In genomic region chrX:22952011-22952410, GRCh38 we compare ENCODE assay signal across 2 cellular contexts.
A peak's percentile ranks its signal among the peaks of the same experiment; 100 is the strongest.
TF ChIP-seq lines count a peak whose summit lies in the region.

No MANE protein-coding gene starts in this region.

TF ChIP-seq in GM23338, 12 proteins besides CTCF, POLR2A, EP300 and RAD21:
- TF ChIP-seq ZNF462 (CRISPR knock-in tag; IDR thresholded peaks at IDR 0.05) = no peak
- no peak for TF ChIP-seq EZH2phosphoT487 (IDR thresholded peaks at IDR 0.05; ENCODE audit: unreplicated experiment)
- TF ChIP-seq, protein P1, sequence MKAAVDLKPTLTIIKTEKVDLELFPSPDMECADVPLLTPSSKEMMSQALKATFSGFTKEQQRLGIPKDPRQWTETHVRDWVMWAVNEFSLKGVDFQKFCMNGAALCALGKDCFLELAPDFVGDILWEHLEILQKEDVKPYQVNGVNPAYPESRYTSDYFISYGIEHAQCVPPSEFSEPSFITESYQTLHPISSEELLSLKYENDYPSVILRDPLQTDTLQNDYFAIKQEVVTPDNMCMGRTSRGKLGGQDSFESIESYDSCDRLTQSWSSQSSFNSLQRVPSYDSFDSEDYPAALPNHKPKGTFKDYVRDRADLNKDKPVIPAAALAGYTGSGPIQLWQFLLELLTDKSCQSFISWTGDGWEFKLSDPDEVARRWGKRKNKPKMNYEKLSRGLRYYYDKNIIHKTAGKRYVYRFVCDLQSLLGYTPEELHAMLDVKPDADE (IDR thresholded peaks at IDR 0.05) = no peak
- TF ChIP-seq NANOG (IDR thresholded peaks at IDR 0.05; ENCODE audit: borderline replicate concordance) = no peak
- TF ChIP-seq CREB1 (CRISPR knock-in tag; IDR thresholded peaks at IDR 0.05; ENCODE audit: low read depth) = no peak
- no peak for TF ChIP-seq JUNB (IDR thresholded peaks at IDR 0.05; ENCODE audit: unreplicated experiment)
- no peak for TF ChIP-seq POLR2AphosphoS5 (IDR thresholded peaks at IDR 0.05; ENCODE audit: low read depth)
- no peak for TF ChIP-seq ZNF114 (CRISPR knock-in tag; IDR thresholded peaks at IDR 0.05)
- TF ChIP-seq STAT1 (IDR thresholded peaks at IDR 0.05; ENCODE audit: unreplicated experiment) = no peak
- TF ChIP-seq, protein P2, sequence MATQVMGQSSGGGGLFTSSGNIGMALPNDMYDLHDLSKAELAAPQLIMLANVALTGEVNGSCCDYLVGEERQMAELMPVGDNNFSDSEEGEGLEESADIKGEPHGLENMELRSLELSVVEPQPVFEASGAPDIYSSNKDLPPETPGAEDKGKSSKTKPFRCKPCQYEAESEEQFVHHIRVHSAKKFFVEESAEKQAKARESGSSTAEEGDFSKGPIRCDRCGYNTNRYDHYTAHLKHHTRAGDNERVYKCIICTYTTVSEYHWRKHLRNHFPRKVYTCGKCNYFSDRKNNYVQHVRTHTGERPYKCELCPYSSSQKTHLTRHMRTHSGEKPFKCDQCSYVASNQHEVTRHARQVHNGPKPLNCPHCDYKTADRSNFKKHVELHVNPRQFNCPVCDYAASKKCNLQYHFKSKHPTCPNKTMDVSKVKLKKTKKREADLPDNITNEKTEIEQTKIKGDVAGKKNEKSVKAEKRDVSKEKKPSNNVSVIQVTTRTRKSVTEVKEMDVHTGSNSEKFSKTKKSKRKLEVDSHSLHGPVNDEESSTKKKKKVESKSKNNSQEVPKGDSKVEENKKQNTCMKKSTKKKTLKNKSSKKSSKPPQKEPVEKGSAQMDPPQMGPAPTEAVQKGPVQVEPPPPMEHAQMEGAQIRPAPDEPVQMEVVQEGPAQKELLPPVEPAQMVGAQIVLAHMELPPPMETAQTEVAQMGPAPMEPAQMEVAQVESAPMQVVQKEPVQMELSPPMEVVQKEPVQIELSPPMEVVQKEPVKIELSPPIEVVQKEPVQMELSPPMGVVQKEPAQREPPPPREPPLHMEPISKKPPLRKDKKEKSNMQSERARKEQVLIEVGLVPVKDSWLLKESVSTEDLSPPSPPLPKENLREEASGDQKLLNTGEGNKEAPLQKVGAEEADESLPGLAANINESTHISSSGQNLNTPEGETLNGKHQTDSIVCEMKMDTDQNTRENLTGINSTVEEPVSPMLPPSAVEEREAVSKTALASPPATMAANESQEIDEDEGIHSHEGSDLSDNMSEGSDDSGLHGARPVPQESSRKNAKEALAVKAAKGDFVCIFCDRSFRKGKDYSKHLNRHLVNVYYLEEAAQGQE (IDR thresholded peaks at IDR 0.05; ENCODE audit: unreplicated experiment) = no peak
- no peak for TF ChIP-seq ZNF331 (CRISPR knock-in tag; IDR thresholded peaks at IDR 0.05; ENCODE audit: low read depth)
- TF ChIP-seq EZH2 (IDR thresholded peaks at IDR 0.05; ENCODE audit: low read depth, unreplicated experiment) = no peak

TF ChIP-seq in endothelial cell of umbilical vein, 7 proteins besides CTCF, POLR2A, EP300 and RAD21:
- TF ChIP-seq EZH2 (IDR thresholded peaks at IDR 0.05; ENCODE audit: borderline replicate concordance, low read depth, low read length, severe bottlenecking) (no peak), GATA2 (IDR thresholded peaks at IDR 0.05; ENCODE audit: insufficient read depth, insufficient read length, low read depth, low read length) (no peak), POLR2AphosphoS5 (IDR thresholded peaks at IDR 0.05; ENCODE audit: insufficient read depth, low read depth, low read length) (no peak), JUN (IDR thresholded peaks at IDR 0.05; ENCODE audit: borderline replicate concordance, insufficient read depth, insufficient read length, low read depth) (peak; percentile 68), FOS (IDR thresholded peaks at IDR 0.05; ENCODE audit: borderline replicate concordance, insufficient read depth, low read length) (peak; percentile 75), MYC (IDR thresholded peaks at IDR 0.05; ENCODE audit: low read depth, low read length) (no peak)
- TF ChIP-seq, protein P3, sequence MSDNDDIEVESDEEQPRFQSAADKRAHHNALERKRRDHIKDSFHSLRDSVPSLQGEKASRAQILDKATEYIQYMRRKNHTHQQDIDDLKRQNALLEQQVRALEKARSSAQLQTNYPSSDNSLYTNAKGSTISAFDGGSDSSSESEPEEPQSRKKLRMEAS (IDR thresholded peaks at IDR 0.05; ENCODE audit: insufficient read depth, insufficient read length) = no peak
